In genomic region chr7:132485600-132486594, GRCh38 we compare ENCODE assay signal across 9 cellular contexts.
DNase-seq lines count a peak whose midpoint lies in the region; TF ChIP-seq lines count a peak whose summit lies in the region.
"Had no signal": no experiment of that assay in that cellular context is flagged by ENCODE, and none has a peak within 500 bp of the region (broad histone marks: within the 10 kb centered on the region; RNA-seq: fewer than 3 reads in every experiment).

No MANE protein-coding gene starts in this region.

- no peaks in the 10 kb centered on the region for H3K9me3 Mint-ChIP-seq in CD4-positive, alpha-beta memory T cell
- no peaks in the 10 kb centered on the region for H3K9me3 Mint-ChIP-seq in nephron

- H3K27me3 Mint-ChIP-seq in CD4-positive, alpha-beta memory T cell: peaks cover 0 to 5% of the 10 kb centered on the region in 2 donors
- peaks cover 42% of the 10 kb centered on the region for H3K27me3 Mint-ChIP-seq in nephron (ENCODE audit: low read depth)

- no peaks in the 10 kb centered on the region for H3K9me3 ChIP-seq in CD4-positive, alpha-beta memory T cell (ENCODE audit: control insufficient read depth in 1 of 2, low read length in 2 of 2)

- H3K27me3 ChIP-seq in CD4-positive, alpha-beta memory T cell (ENCODE audit: insufficient read depth, low read length): no peaks in the 10 kb centered on the region

- H3K27ac ChIP-seq in CD4-positive, alpha-beta memory T cell (ENCODE audit: low read depth, low read length): no peak overlapping the region
- H3K27ac ChIP-seq: parathyroid adenoma had no signal

- intact Hi-C loops in CD4-positive, alpha-beta memory T cell (cut with micrococcal nuclease): loop anchor here (2.0 kb wide), 1 partner anchor 55 kb away; no protein-coding TSS in a partner anchor

- H3K4me3 Mint-ChIP-seq in CD4-positive, alpha-beta memory T cell: peak overlapping the region; percentile 26 to 81 (median 56)
- no peak overlapping the region for H3K4me3 Mint-ChIP-seq in nephron

- peaks cover 18 to 50% (median 32%) of the 10 kb centered on the region in 4 donors for H3K4me1 Mint-ChIP-seq in CD4-positive, alpha-beta memory T cell
- peaks cover 49% of the 10 kb centered on the region for H3K4me1 Mint-ChIP-seq in nephron

- peak; percentile 66 to 80 (median 78) for DNase-seq in CD4-positive, alpha-beta memory T cell
- DNase-seq in T follicular helper cell (ENCODE audit: low read depth) (peak; percentile 14), dermis microvascular lymphatic vessel endothelial cell (ENCODE audit: low read depth in 2 of 2) (peak; percentile 11 to 94), NCI-H526 (lab: John Stamatoyannopoulos, UW) (no peak), dedifferentiated amniotic fluid mesenchymal stem cell (ENCODE audit: extremely low spot score) (no peak), SHP77 (lab: John Stamatoyannopoulos, UW) (no peak), medulla oblongata (ENCODE audit: extremely low spot score) (no peak)

- peaks cover 30% of the 10 kb centered on the region for H3K4me1 ChIP-seq in CD4-positive, alpha-beta memory T cell (ENCODE audit: insufficient read depth, low read length)
- H3K4me1 ChIP-seq: parathyroid adenoma had no signal

- H3K4me3 ChIP-seq in CD4-positive, alpha-beta memory T cell (ENCODE audit: low read length in 2 of 2): no peak overlapping the region

- TF ChIP-seq CTCF in nephron (IDR thresholded peaks at IDR 0.05; ENCODE audit: unreplicated experiment in 3 of 3): no peak

- CTCF ChIA-PET in CD4-positive, alpha-beta memory T cell (lab: Charles Lee; ENCODE audit: partially characterized antibody): interaction anchor here (1.0 to 1.3 kb wide), 2 partner anchors 90 to 165 kb away, joined by 3 to 4 read pairs; no protein-coding TSS in a partner anchor

- peaks cover 0 to 4% of the 10 kb centered on the region in 2 donors for H3K36me3 Mint-ChIP-seq in CD4-positive, alpha-beta memory T cell
- H3K36me3 Mint-ChIP-seq in nephron (ENCODE audit: low read depth): peaks cover 6% of the 10 kb centered on the region

- no peaks in the 10 kb centered on the region for H3K36me3 ChIP-seq in CD4-positive, alpha-beta memory T cell (ENCODE audit: insufficient read depth, low read length)

- POLR2A ChIA-PET in CD4-positive, alpha-beta memory T cell (lab: Charles Lee; ENCODE audit: partially characterized antibody): interaction anchor here (1.4 kb wide), 1 partner anchor 55 kb away, joined by 6 read pairs; no protein-coding TSS in a partner anchor

- H3K27ac Mint-ChIP-seq in CD4-positive, alpha-beta memory T cell: peak overlapping the region; percentile 10 to 90 (median 84)
- H3K27ac Mint-ChIP-seq in nephron: peak overlapping the region in 2 of 3 experiments; percentile 15 to 29

Comparison
In these comparisons a context has a peak if more than half of its experiments do, and no peak if none do; other contexts are left out.
1. DNase-seq: peak in CD4-positive, alpha-beta memory T cell (5 of 5), T follicular helper cell (single experiment) and dermis microvascular lymphatic vessel endothelial cell (2 of 2); none in NCI-H526 (0 of 2), dedifferentiated amniotic fluid mesenchymal stem cell (single experiment), SHP77 (0 of 2) and medulla oblongata (single experiment).
2. H3K4me3 Mint-ChIP-seq: peak in CD4-positive, alpha-beta memory T cell (8 of 8); none in nephron (0 of 3).